9 cellular contexts compared by ENCODE assay signal in genomic region chr1:17233675-17234074, GRCh38. TPM values are rescaled to one million over a fixed set of nuclear protein-coding genes. Genes with fewer than 3 reads are reported as not detected.
A peak's percentile ranks its signal among the peaks of the same experiment; 100 is the strongest.
DNase-seq lines count a peak whose midpoint lies in the region; ATAC-seq and TF ChIP-seq lines count a peak whose summit lies in the region.
"Had no signal": no experiment of that assay in that cellular context is flagged by ENCODE, and none has a peak within 500 bp of the region (broad histone marks: within the 10 kb centered on the region; RNA-seq: fewer than 3 reads in every experiment).

No MANE protein-coding gene starts in this region.

- H3K4me3 ChIP-seq in Peyer's patch, result no peak overlapping the region
- peak overlapping the region; percentile 8 for H3K4me3 ChIP-seq in epithelial cell of proximal tubule (ENCODE audit: low read depth, low read length)
- no peak overlapping the region for H3K4me3 ChIP-seq in neuronal stem cell (ENCODE audit: low read length in 2 of 2)

- no peak overlapping the region for H3K4ac ChIP-seq in neuronal stem cell (ENCODE audit: low read length)

- H3K27me3 ChIP-seq in Peyer's patch (no peaks in the 10 kb centered on the region), neuronal stem cell (ENCODE audit: control insufficient read depth in 3 of 3, insufficient read depth in 3 of 3, low read depth in 1 of 3, low read length in 3 of 3) (peaks cover 0 to 5% (median 0%) of the 10 kb centered on the region in 3 experiments)

- TF ChIP-seq POLR2A in Peyer's patch (IDR thresholded peaks at IDR 0.05), result no peak

- TF ChIP-seq CTCF in Peyer's patch (IDR thresholded peaks at IDR 0.05) (no peak), epithelial cell of proximal tubule (conservative IDR thresholded peaks at IDR 0.05; ENCODE audit: low read depth, low read length) (no peak)

- no peak overlapping the region for H4K91ac ChIP-seq in neuronal stem cell (ENCODE audit: low read depth, low read length, poor library complexity)

- DNase-seq in COLO829 (ENCODE audit: low spot score), result peak; percentile 87
- DNase-seq in Peyer's patch, result peak in 2 of 3 donors; percentile 79 to 90
- peak; percentile 74 for DNase-seq in epithelial cell of proximal tubule (ENCODE audit: low read depth)
- no peak for DNase-seq in neuronal stem cell (ENCODE audit: low spot score)
- DNase-seq in D341Med (ENCODE audit: low spot score), result no peak
- DNase-seq in NCI-H1417 treated with DMSO at 0.1 percent for 48 hours (lab: John Stamatoyannopoulos, UW), result no peak

- H3K36me3 ChIP-seq in Peyer's patch (no peaks in the 10 kb centered on the region), neuronal stem cell (replicated peaks in 1 of 2; ENCODE audit: control insufficient read depth in 2 of 2, insufficient read depth in 2 of 2, low read length in 2 of 2) (no peaks in the 10 kb centered on the region)

- no peak overlapping the region for H2BK12ac ChIP-seq in neuronal stem cell (ENCODE audit: low read length)

- no peak overlapping the region for H4K8ac ChIP-seq in neuronal stem cell (ENCODE audit: low read depth, low read length)

- H3K4me1 ChIP-seq in Peyer's patch (peaks cover 0 to 18% (median 1%) of the 10 kb centered on the region in 4 donors), neuronal stem cell (ENCODE audit: control insufficient read depth in 2 of 2, insufficient read depth in 1 of 2, low read depth in 1 of 2, low read length in 2 of 2) (no peaks in the 10 kb centered on the region)

- H2BK5ac ChIP-seq in neuronal stem cell (ENCODE audit: low read length), result no peak overlapping the region

- H2AFZ ChIP-seq in neuronal stem cell (ENCODE audit: low read length), result no peak overlapping the region

- no peak overlapping the region for H3K9ac ChIP-seq in neuronal stem cell (ENCODE audit: low read depth, low read length, poor library complexity)

- no CpG with 5 or more reads among the region's 6 CpGs for WGBS in neuronal stem cell (ENCODE audit: extremely low coverage in 2 of 2, insufficient read length in 2 of 2, insufficient replicate concordance in 1 of 2), 2 donors

- ATAC-seq in GM19455 (IDR thresholded peaks at IDR 0.05; ENCODE audit: unreplicated experiment), result no peak
- no peak for ATAC-seq in GM18909 (IDR thresholded peaks at IDR 0.05; ENCODE audit: poor library complexity, unreplicated experiment)

- peak overlapping the region; percentile 60 for H2AK5ac ChIP-seq in neuronal stem cell (ENCODE audit: low read depth, low read length)

- no peak overlapping the region for H2BK120ac ChIP-seq in neuronal stem cell (ENCODE audit: low read depth, low read length)

- H3K27ac ChIP-seq in Peyer's patch, result peak overlapping the region in 1 of 4 donors; percentile 82
- H3K27ac ChIP-seq in neuronal stem cell (replicated peaks; ENCODE audit: low read length), result no peak overlapping the region

- H3K23ac ChIP-seq in neuronal stem cell (ENCODE audit: low read depth, low read length, poor library complexity), result peak overlapping the region; percentile 71

- H3K9me3 ChIP-seq in Peyer's patch (no peaks in the 10 kb centered on the region), neuronal stem cell (replicated peaks in 1 of 2; ENCODE audit: control insufficient read depth in 2 of 2, insufficient read depth in 1 of 2, low read depth in 1 of 2, low read length in 2 of 2) (no peaks in the 10 kb centered on the region)

- no peak overlapping the region for H3K4me2 ChIP-seq in neuronal stem cell (ENCODE audit: insufficient read depth, low read length, poor library complexity, severe bottlenecking)

- H3K18ac ChIP-seq in neuronal stem cell (ENCODE audit: low read length), result peak overlapping the region; percentile 52

- H3K14ac ChIP-seq in neuronal stem cell (ENCODE audit: low read length), result no peak overlapping the region

- H2BK15ac ChIP-seq in neuronal stem cell (ENCODE audit: low read length), result peak overlapping the region; percentile 31

- H3K79me1 ChIP-seq in neuronal stem cell (ENCODE audit: low read depth, low read length), result no peaks in the 10 kb centered on the region

RNA-seq across cellular contexts. Expression of gene PADI3, which starts 15.2 kb away (rescaled TPM):
- not detected for total RNA-seq in Peyer's patch
- total RNA-seq in epithelial cell of proximal tubule, result 0.07 TPM in 1 of 2 replicates, not detected in the other
- polyA plus RNA-seq in neuronal stem cell (2013, experiment 1 of 2), result 0.38 TPM
- polyA plus RNA-seq in neuronal stem cell (2013, experiment 2 of 2), result 0.36 TPM
- total RNA-seq: T-helper 2 cell treated with Interferon-gamma antibody and Interleukin-4, amounts not matched to agents 100 ng/mL and 5 ng/mL, for 36 hours had no signal

RNA-seq across cellular contexts. Expression of gene PADI1, which starts 28.7 kb away (rescaled TPM):
- total RNA-seq in Peyer's patch, result not detected
- 1.1 and 3.4 TPM in 2 replicates for total RNA-seq in epithelial cell of proximal tubule
- polyA plus RNA-seq in neuronal stem cell (2013, experiment 1 of 2), result 0.18 TPM
- 0.11 TPM for polyA plus RNA-seq in neuronal stem cell (2013, experiment 2 of 2)
- total RNA-seq: T-helper 2 cell treated with Interferon-gamma antibody and Interleukin-4, amounts not matched to agents 100 ng/mL and 5 ng/mL, for 36 hours had no signal

Comparison
In these comparisons a context has a peak if more than half of its experiments do, and no peak if none do; other contexts are left out.
1. DNase-seq: peak in COLO829 (single experiment), Peyer's patch (2 of 3) and epithelial cell of proximal tubule (single experiment); none in neuronal stem cell (single experiment), D341Med (single experiment) and NCI-H1417 treated with DMSO at 0.1 percent for 48 hours (single experiment).